ENCODE assay signal across 8 cellular contexts in the genomic region with DNA sequence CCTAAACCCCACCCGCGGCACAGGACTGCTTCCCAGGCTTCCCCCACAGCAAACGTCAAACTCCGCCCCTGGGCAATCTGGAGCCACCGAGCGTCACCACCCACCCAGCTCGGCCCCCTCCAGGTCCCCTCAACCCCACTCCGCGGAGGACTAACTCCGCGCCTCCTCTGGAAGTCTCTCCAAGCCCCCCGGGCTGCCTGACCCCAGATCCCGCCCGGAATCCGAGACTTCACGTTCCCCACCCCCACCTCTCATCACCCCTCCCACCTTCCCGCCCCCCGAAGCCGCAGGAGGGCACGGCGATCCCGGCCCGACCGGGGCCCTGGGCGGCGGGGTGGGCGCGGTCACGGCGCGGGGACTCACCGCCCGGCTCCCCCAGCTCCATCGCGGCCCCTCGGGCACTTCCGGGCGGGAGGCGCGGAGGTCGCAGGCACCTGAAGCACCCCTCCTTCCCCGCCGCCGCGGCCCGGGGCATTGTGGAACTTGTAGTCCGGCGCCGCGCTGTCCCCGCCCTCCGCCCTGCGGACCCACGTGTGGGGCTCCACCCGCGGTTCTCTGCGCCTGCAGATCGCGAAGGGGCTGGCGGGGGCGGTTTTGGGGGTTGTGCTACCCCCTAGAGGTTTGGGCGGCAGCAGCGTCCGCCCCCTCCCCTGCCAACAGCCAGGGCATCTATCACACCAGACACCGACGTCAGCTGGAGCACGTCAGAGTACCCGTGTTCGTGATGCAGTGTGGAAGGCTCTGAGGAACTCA. TPM values are rescaled to one million over a fixed set of nuclear protein-coding genes. Genes with fewer than 3 reads are reported as not detected.
DNase-seq lines count a peak whose midpoint lies in the region; ATAC-seq and TF ChIP-seq lines count a peak whose summit lies in the region.

A gene with protein sequence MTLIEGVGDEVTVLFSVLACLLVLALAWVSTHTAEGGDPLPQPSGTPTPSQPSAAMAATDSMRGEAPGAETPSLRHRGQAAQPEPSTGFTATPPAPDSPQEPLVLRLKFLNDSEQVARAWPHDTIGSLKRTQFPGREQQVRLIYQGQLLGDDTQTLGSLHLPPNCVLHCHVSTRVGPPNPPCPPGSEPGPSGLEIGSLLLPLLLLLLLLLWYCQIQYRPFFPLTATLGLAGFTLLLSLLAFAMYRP (minus strand): TSS at position 423 of the 753 bp plus-strand sequence. CDS start 930 bp downstream, outside the sequence.

- H3K4me1 ChIP-seq in DOHH2 (ENCODE audit: control insufficient read depth, low read length) (peaks cover 71% of the 10 kb centered on the region), heart right ventricle (peaks cover 35 to 66% (median 62%) of the 10 kb centered on the region in 9 donors), vagina (peaks cover 62% of the 10 kb centered on the region)

- TF ChIP-seq CTCF in DOHH2 (IDR thresholded peaks at IDR 0.05; ENCODE audit: low read depth, low read length, poor library complexity, severe bottlenecking) (peak; percentile 14), heart right ventricle (IDR thresholded peaks at IDR 0.05) (no peak), vagina (IDR thresholded peaks at IDR 0.05) (no peak)

- intact Hi-C loops in heart right ventricle (cut with DNase I) = no loop called here
- intact Hi-C loops in vagina (cut with DNase I) = loop anchor here (2.0 kb wide), 1 partner anchor 54 kb away; a partner anchor contains a TSS

- peak within 1 kb of the TSS; percentile 89 to 97 for H3K27ac Mint-ChIP-seq in activated naive CD4-positive, alpha-beta T cell treated with anti-CD3 and anti-CD28 coated beads, Interleukin-2, amount 50 U/mL, for 72 hours

- no peaks in the 10 kb centered on the region for H3K9me2 ChIP-seq in DOHH2 (replicated peaks; ENCODE audit: control insufficient read depth, low read length)

- TF ChIP-seq POLR2A in vagina (IDR thresholded peaks at IDR 0.05) = peak in 1 of 2 donors; percentile 39

- H3F3A ChIP-seq in DOHH2 (ENCODE audit: control insufficient read depth, insufficient read depth) = peaks cover 11% of the 10 kb centered on the region

- no peaks in the 10 kb centered on the region for H3K9me3 ChIP-seq in DOHH2 (ENCODE audit: control insufficient read depth, insufficient read depth, low read length)
- no peaks in the 10 kb centered on the region for H3K9me3 ChIP-seq in heart right ventricle
- H3K9me3 ChIP-seq in vagina = no peaks in the 10 kb centered on the region

- H3K79me2 ChIP-seq in DOHH2 (ENCODE audit: control insufficient read depth, low read length) = peaks cover 48% of the 10 kb centered on the region

- 1% methylated on average over 58 to 69 of the region's 69 CpGs for WGBS in heart right ventricle, 2 donors

- H3K9me3 Mint-ChIP-seq in activated naive CD4-positive, alpha-beta T cell treated with anti-CD3 and anti-CD28 coated beads, Interleukin-2, amount 50 U/mL, for 72 hours = no peaks in the 10 kb centered on the region

- H3K4me3 ChIP-seq in DOHH2 (ENCODE audit: low read length) (peak within 1 kb of the TSS; percentile 95), heart right ventricle (peak within 1 kb of the TSS; percentile 81 to 98 (median 92)), vagina (peak within 1 kb of the TSS; percentile 77 to 82)
- peak within 1 kb of the TSS; percentile 77 for H3K4me3 ChIP-seq in Jurkat, Clone E6-1 (ENCODE audit: low read length)

- DNase-seq in Jurkat, Clone E6-1 (ENCODE audit: low read depth, low spot score) = peak; percentile 67
- peak; percentile 76 to 79 for DNase-seq in activated naive CD4-positive, alpha-beta T cell treated with anti-CD3 and anti-CD28 coated beads, Interleukin-2, amount 50 U/mL, for 72 hours (ENCODE audit: low spot score in 2 of 2)
- peak; percentile 77 to 85 for DNase-seq in heart right ventricle
- no peak for DNase-seq in pulmonary artery endothelial cell (ENCODE audit: low read depth, low spot score)
- DNase-seq in vagina (ENCODE audit: extremely low spot score in 2 of 2) = no peak

- ATAC-seq in GM21528 (IDR thresholded peaks at IDR 0.05; ENCODE audit: low FRiP score, unreplicated experiment) (peak; percentile 48), SK-N-SH treated with all-trans-retinoic acid at 6 μM for 48 hours (peak; percentile 30), heart right ventricle (peak in 5 of 8 donors; percentile 15 to 29 (median 22))
- ATAC-seq in activated naive CD4-positive, alpha-beta T cell treated with anti-CD3 and anti-CD28 coated beads, Interleukin-2, amount 50 U/mL, for 72 hours = peak; percentile 45 to 73

- H3K27ac ChIP-seq in DOHH2 (ENCODE audit: low read depth, low read length) = peak within 1 kb of the TSS; percentile 59
- peak within 1 kb of the TSS; percentile 69 to 98 (median 96) for H3K27ac ChIP-seq in heart right ventricle
- H3K27ac ChIP-seq in vagina = peak within 1 kb of the TSS; percentile 97

- H3K27me3 ChIP-seq in DOHH2 (ENCODE audit: control insufficient read depth, low read length) = peaks cover 33% of the 10 kb centered on the region
- no peaks in the 10 kb centered on the region for H3K27me3 ChIP-seq in heart right ventricle
- H3K27me3 ChIP-seq in vagina = no peaks in the 10 kb centered on the region

- peaks cover 6 to 14% of the 10 kb centered on the region in 2 donors for H3K36me3 Mint-ChIP-seq in activated naive CD4-positive, alpha-beta T cell treated with anti-CD3 and anti-CD28 coated beads, Interleukin-2, amount 50 U/mL, for 72 hours

- H3K4me2 ChIP-seq in DOHH2 (ENCODE audit: low read length) = peak within 1 kb of the TSS; percentile 85

- peaks cover 34% of the 10 kb centered on the region for H3K36me3 ChIP-seq in DOHH2 (ENCODE audit: control insufficient read depth, low read length)
- peaks cover 0 to 4% (median 0%) of the 10 kb centered on the region in 9 donors for H3K36me3 ChIP-seq in heart right ventricle
- no peaks in the 10 kb centered on the region for H3K36me3 ChIP-seq in vagina

- H4K20me1 ChIP-seq in DOHH2 (ENCODE audit: control insufficient read depth, insufficient read depth, low read depth, low read length) = peaks cover 12% of the 10 kb centered on the region

TF ChIP-seq in SK-N-SH treated with all-trans-retinoic acid at 6 μM for 48 hours, 23 proteins besides CTCF, POLR2A, EP300 and RAD21:
- TF ChIP-seq, protein P1, sequence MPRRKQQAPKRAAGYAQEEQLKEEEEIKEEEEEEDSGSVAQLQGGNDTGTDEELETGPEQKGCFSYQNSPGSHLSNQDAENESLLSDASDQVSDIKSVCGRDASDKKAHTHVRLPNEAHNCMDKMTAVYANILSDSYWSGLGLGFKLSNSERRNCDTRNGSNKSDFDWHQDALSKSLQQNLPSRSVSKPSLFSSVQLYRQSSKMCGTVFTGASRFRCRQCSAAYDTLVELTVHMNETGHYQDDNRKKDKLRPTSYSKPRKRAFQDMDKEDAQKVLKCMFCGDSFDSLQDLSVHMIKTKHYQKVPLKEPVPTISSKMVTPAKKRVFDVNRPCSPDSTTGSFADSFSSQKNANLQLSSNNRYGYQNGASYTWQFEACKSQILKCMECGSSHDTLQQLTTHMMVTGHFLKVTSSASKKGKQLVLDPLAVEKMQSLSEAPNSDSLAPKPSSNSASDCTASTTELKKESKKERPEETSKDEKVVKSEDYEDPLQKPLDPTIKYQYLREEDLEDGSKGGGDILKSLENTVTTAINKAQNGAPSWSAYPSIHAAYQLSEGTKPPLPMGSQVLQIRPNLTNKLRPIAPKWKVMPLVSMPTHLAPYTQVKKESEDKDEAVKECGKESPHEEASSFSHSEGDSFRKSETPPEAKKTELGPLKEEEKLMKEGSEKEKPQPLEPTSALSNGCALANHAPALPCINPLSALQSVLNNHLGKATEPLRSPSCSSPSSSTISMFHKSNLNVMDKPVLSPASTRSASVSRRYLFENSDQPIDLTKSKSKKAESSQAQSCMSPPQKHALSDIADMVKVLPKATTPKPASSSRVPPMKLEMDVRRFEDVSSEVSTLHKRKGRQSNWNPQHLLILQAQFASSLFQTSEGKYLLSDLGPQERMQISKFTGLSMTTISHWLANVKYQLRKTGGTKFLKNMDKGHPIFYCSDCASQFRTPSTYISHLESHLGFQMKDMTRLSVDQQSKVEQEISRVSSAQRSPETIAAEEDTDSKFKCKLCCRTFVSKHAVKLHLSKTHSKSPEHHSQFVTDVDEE (CRISPR knock-in tag; IDR thresholded peaks at IDR 0.05) = peak; percentile 52; the same call in 1 of the 2 replicates
- TF ChIP-seq TOX (CRISPR knock-in tag; IDR thresholded peaks at IDR 0.05; ENCODE audit: borderline replicate concordance) = no peak

RNA-seq across cellular contexts. Expression of the gene that starts here (rescaled TPM):
- polyA plus RNA-seq in Jurkat, Clone E6-1 (2012; ENCODE audit: insufficient read depth, insufficient read length) = 24.7 TPM
- total RNA-seq in activated naive CD4-positive, alpha-beta T cell treated with anti-CD3 and anti-CD28 coated beads, Interleukin-2, amount 50 U/mL, for 72 hours = 10 to 100 TPM; 25.8 to 60.5 TPM
- total RNA-seq in heart right ventricle (10 to 100 TPM; 18.5 to 40.3 (median 23.4) TPM), pulmonary artery endothelial cell (18.0 and 19.6 TPM in 2 replicates), vagina (40.3 TPM)
- polyA plus RNA-seq in heart right ventricle = 10 to 100 TPM; 79.4 to 88.2 TPM

Comparison
In these comparisons a context has a peak if more than half of its experiments do, and no peak if none do; other contexts are left out.
1. DNase-seq: peak in Jurkat, Clone E6-1 (single experiment), activated naive CD4-positive, alpha-beta T cell treated with anti-CD3 and anti-CD28 coated beads, Interleukin-2, amount 50 U/mL, for 72 hours (2 of 2) and heart right ventricle (2 of 2); none in pulmonary artery endothelial cell (single experiment) and vagina (0 of 2).
2. Peak in every context shown above with its lines, with median percentiles within 50 percentile points of each other: H3K27ac ChIP-seq, H3K4me3 ChIP-seq and ATAC-seq.